1 cellular context compared by ENCODE assay signal in genomic region chr6:41073203-41073967, GRCh38.
TF ChIP-seq lines count a peak whose summit lies in the region.

No MANE protein-coding gene starts in this region.

TF ChIP-seq in HepG2, 621 proteins besides CTCF, POLR2A, EP300 and RAD21 (continued from another document and continues in another):
- TF ChIP-seq ZHX1 (CRISPR knock-in tag; IDR thresholded peaks at IDR 0.05; ENCODE audit: low read depth) = no peak
- TF ChIP-seq ZNF34 (CRISPR knock-in tag; IDR thresholded peaks at IDR 0.05; ENCODE audit: borderline replicate concordance) = peak; percentile 72; the same call in 1 of the 2 replicates
- no peak; the same call in none of the 2 replicates for TF ChIP-seq ZNF777 (CRISPR knock-in tag; IDR thresholded peaks at IDR 0.05)
- TF ChIP-seq HMGXB3 (CRISPR knock-in tag; IDR thresholded peaks at IDR 0.05; ENCODE audit: borderline replicate concordance) = no peak
- 0 out of 2 replicates have a peak, but pooled peaks have one; percentile 77 for TF ChIP-seq FIP1L1 (IDR thresholded peaks at IDR 0.05; ENCODE audit: borderline replicate concordance, insufficient read depth, low read depth, low read length)
- peak; percentile 55 for TF ChIP-seq GABPA (IDR thresholded peaks at IDR 0.05; ENCODE audit: low read depth, low read length)
- peak; percentile 86 for TF ChIP-seq GABPA (CRISPR knock-in tag; IDR thresholded peaks at IDR 0.05; ENCODE audit: low read depth)
- TF ChIP-seq SP2 (CRISPR knock-in tag; IDR thresholded peaks at IDR 0.05) = peak; percentile 17; the same call in 1 of the 2 replicates
- TF ChIP-seq FOXJ3 (CRISPR knock-in tag; IDR thresholded peaks at IDR 0.05; ENCODE audit: borderline replicate concordance) = no peak
- no peak for TF ChIP-seq SP140L (CRISPR knock-in tag; IDR thresholded peaks at IDR 0.05; ENCODE audit: borderline replicate concordance)
- no peak; the same call in 1 of the 2 replicates for TF ChIP-seq SPEN (CRISPR knock-in tag; IDR thresholded peaks at IDR 0.05; ENCODE audit: low read depth)
- TF ChIP-seq ISL2 (CRISPR knock-in tag; IDR thresholded peaks at IDR 0.05) = peak; percentile 21; the same call in 1 of the 2 replicates
- TF ChIP-seq ZNF839 (CRISPR knock-in tag; IDR thresholded peaks at IDR 0.05; ENCODE audit: borderline replicate concordance) = no peak
- peak; percentile 89; the same call in 1 of the 2 replicates for TF ChIP-seq KLF13 (CRISPR knock-in tag; IDR thresholded peaks at IDR 0.05)
- TF ChIP-seq SAP130 (CRISPR knock-in tag; IDR thresholded peaks at IDR 0.05; ENCODE audit: low read depth) = peak; percentile 91
- no peak for TF ChIP-seq GTF2F1 (IDR thresholded peaks at IDR 0.05; ENCODE audit: low read length)
- no peak for TF ChIP-seq RARA (CRISPR knock-in tag; IDR thresholded peaks at IDR 0.05)
- TF ChIP-seq ZFP82 (CRISPR knock-in tag; IDR thresholded peaks at IDR 0.05; ENCODE audit: borderline replicate concordance) = peak; percentile 72; the same call in 1 of the 2 replicates
- no peak for TF ChIP-seq ATF4 (CRISPR knock-in tag; IDR thresholded peaks at IDR 0.05)
- TF ChIP-seq ZNF570 (CRISPR knock-in tag; IDR thresholded peaks at IDR 0.05; ENCODE audit: borderline replicate concordance) = no peak
- TF ChIP-seq NFKB2 (CRISPR knock-in tag; IDR thresholded peaks at IDR 0.05; ENCODE audit: borderline replicate concordance) = peak; percentile 80; the same call in 1 of the 2 replicates
- TF ChIP-seq HNRNPL (IDR thresholded peaks at IDR 0.05; ENCODE audit: low read depth, low read length) = peak; percentile 63; the same call in 1 of the 2 replicates
- peak; percentile 38; the same call in 1 of the 2 replicates for TF ChIP-seq MED13 (CRISPR knock-in tag; IDR thresholded peaks at IDR 0.05)
- TF ChIP-seq ZFP37 (CRISPR knock-in tag; IDR thresholded peaks at IDR 0.05; ENCODE audit: borderline replicate concordance) = 0 out of 2 replicates have a peak, but pooled peaks have one; percentile 50
- no peak for TF ChIP-seq ZNF326 (CRISPR knock-in tag; IDR thresholded peaks at IDR 0.05; ENCODE audit: borderline replicate concordance)
- TF ChIP-seq ZBTB42 (CRISPR knock-in tag; IDR thresholded peaks at IDR 0.05) = no peak
- TF ChIP-seq ZFP1 (CRISPR knock-in tag; IDR thresholded peaks at IDR 0.05) = peak; percentile 23; the same call in 1 of the 2 replicates
- peak; percentile 43; the same call in 1 of the 2 replicates for TF ChIP-seq TOPORS (CRISPR knock-in tag; IDR thresholded peaks at IDR 0.05)
- TF ChIP-seq TRIM22 (IDR thresholded peaks at IDR 0.05) = no peak
- TF ChIP-seq ZNF414 (CRISPR knock-in tag; IDR thresholded peaks at IDR 0.05) = peak; percentile 75; the same call in 1 of the 2 replicates
- no peak for TF ChIP-seq ZNF678 (CRISPR knock-in tag; IDR thresholded peaks at IDR 0.05)
- TF ChIP-seq ZNF773 (CRISPR knock-in tag; IDR thresholded peaks at IDR 0.05; ENCODE audit: borderline replicate concordance) = peak; percentile 84; the same call in 1 of the 2 replicates
- peak; percentile 66 for TF ChIP-seq ZNF142 (CRISPR knock-in tag; IDR thresholded peaks at IDR 0.05)
- peak; percentile 82 for TF ChIP-seq YEATS4 (CRISPR knock-in tag; IDR thresholded peaks at IDR 0.05; ENCODE audit: borderline replicate concordance)
- TF ChIP-seq YEATS2 (CRISPR knock-in tag; IDR thresholded peaks at IDR 0.05; ENCODE audit: borderline replicate concordance) = no peak; the same call in 1 of the 2 replicates
- TF ChIP-seq ZNF782 (CRISPR knock-in tag; IDR thresholded peaks at IDR 0.05; ENCODE audit: borderline replicate concordance) = peak; percentile 16; the same call in 1 of the 2 replicates
- TF ChIP-seq ZNF432 (CRISPR knock-in tag; IDR thresholded peaks at IDR 0.05; ENCODE audit: borderline replicate concordance) = no peak
- TF ChIP-seq ZMAT3 (CRISPR knock-in tag; conservative IDR thresholded peaks at IDR 0.05) = peak; percentile 53; the same call in 1 of the 2 replicates
- TF ChIP-seq BATF2 (CRISPR knock-in tag; IDR thresholded peaks at IDR 0.05) = no peak
- TF ChIP-seq ZNF607 (CRISPR knock-in tag; IDR thresholded peaks at IDR 0.05; ENCODE audit: borderline replicate concordance) = peak; percentile 23; the same call in 1 of the 2 replicates
- TF ChIP-seq KAT2B (IDR thresholded peaks at IDR 0.05; ENCODE audit: borderline replicate concordance, low read depth, low read length) = no peak
- TF ChIP-seq ZNF768 (CRISPR knock-in tag; IDR thresholded peaks at IDR 0.05) = peak; percentile 65; the same call in 1 of the 2 replicates
- peak; percentile 56; the same call in 1 of the 2 replicates for TF ChIP-seq SRY (CRISPR knock-in tag; IDR thresholded peaks at IDR 0.05)
- TF ChIP-seq NFIC (IDR thresholded peaks at IDR 0.05; ENCODE audit: low read length) = no peak
- TF ChIP-seq ELF1 (CRISPR knock-in tag; IDR thresholded peaks at IDR 0.05) = peak; percentile 41; the same call in 1 of the 2 replicates
- TF ChIP-seq HIVEP1 (CRISPR knock-in tag; IDR thresholded peaks at IDR 0.05) = no peak
- no peak for TF ChIP-seq ZKSCAN8 (CRISPR knock-in tag; IDR thresholded peaks at IDR 0.05; ENCODE audit: borderline replicate concordance)
- TF ChIP-seq FOXK2 (IDR thresholded peaks at IDR 0.05) = no peak
